ENCODE assay signal across 28 cellular contexts in genomic region chr11:102853956-102854355, GRCh38. TPM values are rescaled to one million over a fixed set of nuclear protein-coding genes. Genes with fewer than 3 reads are reported as not detected.
"Had no signal": no experiment of that assay in that cellular context is flagged by ENCODE, and none has a peak within 500 bp of the region (broad histone marks: within the 10 kb centered on the region; RNA-seq: fewer than 3 reads in every experiment).

No MANE protein-coding gene starts in this region.

- ATAC-seq: naive thymus-derived CD4-positive, alpha-beta T cell; sciatic nerve; stimulated activated naive B cell treated with anti-CD40 and anti-IgM and Interleukin-4, amounts not matched to agents 10 μg/mL and 1 μg/mL and 100 μg/mL, for 72 hours; WTC11 had no signal

- H3K27me3 Mint-ChIP-seq: type B pancreatic cell had no signal

- DNase-seq: activated CD8-positive, alpha-beta memory T cell treated with anti-CD3 and anti-CD28 coated beads for 24 hours; activated CD8-positive, alpha-beta memory T cell treated with anti-CD3 and anti-CD28 coated beads, Interleukin-2, amount 50 U/mL, for 4 hours; activated naive CD4-positive, alpha-beta T cell treated with Interleukin-2 at 50 U/mL for 16 hours; activated naive CD8-positive, alpha-beta T cell treated with anti-CD3 and anti-CD28 coated beads for 36 hours; activated T-cell treated with anti-CD3 and anti-CD28 coated beads, Interleukin-2, amount 50 U/mL, for 24 hours; cerebellar nuclear complex; effector CD8-positive, alpha-beta T cell; gastrocnemius medialis; hypothalamus; mesenchymal stem cell; naive thymus-derived CD4-positive, alpha-beta T cell; occipital lobe; stimulated activated CD4-positive, alpha-beta T cell treated with anti-CD3 and anti-CD28 coated beads, Interleukin-15, amount 100 ng/mL, for 24 hours; stimulated activated CD8-positive, alpha-beta memory T cell treated with anti-CD3 and anti-CD28 coated beads, Interleukin-4, amount 100 ng/mL, for 48 hours; stimulated activated naive B cell treated with anti-CD40 and anti-IgM and Interleukin-4, amounts not matched to agents 10 μg/mL and 1 μg/mL and 100 μg/mL, for 72 hours; T1000; testis had no signal

- H3K4me3 Mint-ChIP-seq: activated naive CD8-positive, alpha-beta T cell treated with anti-CD3 and anti-CD28 coated beads for 36 hours; activated T-cell treated with anti-CD3 and anti-CD28 coated beads, Interleukin-2, amount 50 U/mL, for 24 hours; dendritic cell treated with granulocyte-macrophage colony-stimulating factor and Interleukin-4, amounts not matched to agents 40 ng/mL and 50 ng/mL, for 4 days; naive thymus-derived CD4-positive, alpha-beta T cell; neural crest cell; stimulated activated naive B cell treated with anti-CD40 and anti-IgM and Interleukin-4, amounts not matched to agents 10 μg/mL and 1 μg/mL and 100 μg/mL, for 72 hours; T-helper 1 cell treated with Interleukin-12 subunit alpha and Interleukin-12 subunit beta and Interleukin-4 antibody, amounts not matched to agents 30 μg/mL and 1 μg/mL, for 36 hours; type B pancreatic cell; WTC11 had no signal

- H3K36me3 Mint-ChIP-seq: activated naive CD8-positive, alpha-beta T cell treated with anti-CD3 and anti-CD28 coated beads for 36 hours; naive thymus-derived CD4-positive, alpha-beta T cell; stimulated activated naive B cell treated with anti-CD40 and anti-IgM and Interleukin-4, amounts not matched to agents 10 μg/mL and 1 μg/mL and 100 μg/mL, for 72 hours; type B pancreatic cell; WTC11 had no signal

- H3K27ac Mint-ChIP-seq: activated naive CD8-positive, alpha-beta T cell treated with anti-CD3 and anti-CD28 coated beads for 36 hours; activated T-cell treated with anti-CD3 and anti-CD28 coated beads, Interleukin-2, amount 50 U/mL, for 24 hours; activated T-helper 2 cell treated with anti-CD3 and anti-CD28 coated beads, Interferon-gamma antibody, Interleukin-2, Interleukin-4, amounts not matched to agents 10 μg/mL and 5 μg/mL and 100 μg/mL, durations not matched to agents 14 hours and 24 hours and 36 hours; dendritic cell treated with granulocyte-macrophage colony-stimulating factor and Interleukin-4, amounts not matched to agents 40 ng/mL and 50 ng/mL, for 4 days; naive thymus-derived CD4-positive, alpha-beta T cell; stimulated activated naive B cell treated with anti-CD40 and anti-IgM and Interleukin-4, amounts not matched to agents 10 μg/mL and 1 μg/mL and 100 μg/mL, for 72 hours; T-helper 1 cell treated with Interleukin-12 subunit alpha and Interleukin-12 subunit beta and Interleukin-4 antibody, amounts not matched to agents 30 μg/mL and 1 μg/mL, for 36 hours; type B pancreatic cell; WTC11 had no signal

- H3K27ac ChIP-seq: esophagus muscularis mucosa, testis had no signal

- H3K9me3 ChIP-seq: esophagus muscularis mucosa, gastrocnemius medialis, testis had no signal

- H3K4me1 Mint-ChIP-seq: activated naive CD8-positive, alpha-beta T cell treated with anti-CD3 and anti-CD28 coated beads for 36 hours; naive thymus-derived CD4-positive, alpha-beta T cell; neural crest cell; stimulated activated naive B cell treated with anti-CD40 and anti-IgM and Interleukin-4, amounts not matched to agents 10 μg/mL and 1 μg/mL and 100 μg/mL, for 72 hours; WTC11 had no signal

- H3K36me3 ChIP-seq: esophagus muscularis mucosa, gastrocnemius medialis had no signal

- H3K4me3 ChIP-seq: esophagus muscularis mucosa, gastrocnemius medialis, smooth muscle cell, testis had no signal

- H3K27me3 ChIP-seq: esophagus muscularis mucosa, gastrocnemius medialis, testis had no signal

- H3K9me3 Mint-ChIP-seq: activated naive CD8-positive, alpha-beta T cell treated with anti-CD3 and anti-CD28 coated beads for 36 hours; activated T-cell treated with anti-CD3 and anti-CD28 coated beads, Interleukin-2, amount 50 U/mL, for 24 hours; activated T-helper 2 cell treated with anti-CD3 and anti-CD28 coated beads, Interferon-gamma antibody, Interleukin-2, Interleukin-4, amounts not matched to agents 10 μg/mL and 5 μg/mL and 100 μg/mL, durations not matched to agents 14 hours and 24 hours and 36 hours; dendritic cell treated with granulocyte-macrophage colony-stimulating factor and Interleukin-4, amounts not matched to agents 40 ng/mL and 50 ng/mL, for 4 days; neural crest cell; stimulated activated naive B cell treated with anti-CD40 and anti-IgM and Interleukin-4, amounts not matched to agents 10 μg/mL and 1 μg/mL and 100 μg/mL, for 72 hours; T-helper 1 cell treated with Interleukin-12 subunit alpha and Interleukin-12 subunit beta and Interleukin-4 antibody, amounts not matched to agents 30 μg/mL and 1 μg/mL, for 36 hours; type B pancreatic cell; WTC11 had no signal

- H3K4me1 ChIP-seq: esophagus muscularis mucosa, gastrocnemius medialis, testis had no signal

RNA-seq across cellular contexts. Expression of gene MMP3, which starts 10.5 kb away (rescaled TPM):
- total RNA-seq: activated naive CD8-positive, alpha-beta T cell treated with anti-CD3 and anti-CD28 coated beads for 36 hours; activated T-helper 2 cell treated with anti-CD3 and anti-CD28 coated beads, Interferon-gamma antibody, Interleukin-2, Interleukin-4, amounts not matched to agents 10 μg/mL and 5 μg/mL and 100 μg/mL, durations not matched to agents 14 hours and 24 hours and 36 hours; mononuclear cell; naive thymus-derived CD4-positive, alpha-beta T cell; neural crest cell; occipital lobe; testis; WTC11 had no signal

RNA-seq across cellular contexts. Expression of gene MMP12, which starts 20.8 kb away (rescaled TPM):
- total RNA-seq: activated naive CD8-positive, alpha-beta T cell treated with anti-CD3 and anti-CD28 coated beads for 36 hours; activated T-helper 2 cell treated with anti-CD3 and anti-CD28 coated beads, Interferon-gamma antibody, Interleukin-2, Interleukin-4, amounts not matched to agents 10 μg/mL and 5 μg/mL and 100 μg/mL, durations not matched to agents 14 hours and 24 hours and 36 hours; esophagus muscularis mucosa; gastrocnemius medialis; mononuclear cell; naive thymus-derived CD4-positive, alpha-beta T cell; neural crest cell; occipital lobe; WTC11 had no signal

RNA-seq across cellular contexts. Expression of gene MMP1, which starts 56.0 kb away (rescaled TPM):
- total RNA-seq: activated naive CD8-positive, alpha-beta T cell treated with anti-CD3 and anti-CD28 coated beads for 36 hours; activated T-helper 2 cell treated with anti-CD3 and anti-CD28 coated beads, Interferon-gamma antibody, Interleukin-2, Interleukin-4, amounts not matched to agents 10 μg/mL and 5 μg/mL and 100 μg/mL, durations not matched to agents 14 hours and 24 hours and 36 hours; gastrocnemius medialis; lower leg skin; naive thymus-derived CD4-positive, alpha-beta T cell; neural crest cell; occipital lobe; WTC11 had no signal
